ENCODE assay signal across 7 cellular contexts in the genomic region with DNA sequence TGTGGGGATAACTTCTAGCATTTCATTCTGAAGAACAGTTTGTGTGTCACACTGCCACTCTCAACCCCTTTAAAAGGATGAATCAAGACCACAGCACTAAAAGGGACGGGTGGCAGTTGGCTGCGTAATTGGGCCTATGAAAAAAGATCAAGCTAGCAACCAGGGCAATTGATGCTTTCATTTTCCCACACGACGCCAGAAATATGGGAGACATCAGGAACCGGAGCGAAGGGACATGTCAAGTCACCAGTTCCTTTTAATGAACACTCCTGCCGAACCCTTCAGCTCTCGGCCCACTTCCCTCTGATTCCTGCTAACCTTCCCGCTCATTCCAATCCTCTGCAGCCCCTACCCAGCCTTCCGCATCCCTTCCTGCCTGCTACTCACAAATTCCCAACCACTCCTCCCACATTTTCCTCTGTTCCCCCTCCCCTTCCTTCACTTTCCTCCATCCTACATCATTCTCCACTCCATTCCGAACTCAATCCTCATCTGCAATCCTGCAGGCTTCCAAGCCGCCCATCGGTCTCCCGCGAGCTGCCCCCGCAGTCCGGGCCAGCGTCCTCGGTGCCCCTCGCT. TPM values are rescaled to one million over a fixed set of nuclear protein-coding genes. Genes with fewer than 3 reads are reported as not detected.
DNase-seq lines count a peak whose midpoint lies in the region; ATAC-seq, FAIRE-seq and TF ChIP-seq lines count a peak whose summit lies in the region.

No MANE protein-coding gene starts in this region.

- H3K4me3 ChIP-seq in Loucy (ENCODE audit: low read length, poor library complexity, severe bottlenecking) (peak overlapping the region; percentile 99), endothelial cell of umbilical vein (replicated peaks in 1 of 3; ENCODE audit: insufficient read depth in 1 of 3, low read depth in 1 of 3, low read length in 3 of 3) (peak overlapping the region; percentile 77 to 98 (median 78)), testis (peak overlapping the region; percentile 89 to 94)

- POLR2A ChIA-PET in endothelial cell of umbilical vein (lab: Charles Lee), result interaction anchor here (0.6 to 2.7 kb wide), 20 partner anchors 9 to 403 kb away, joined by 3 to 20 read pairs (median 6); a partner anchor contains a TSS

- H3K27ac ChIP-seq in endothelial cell of umbilical vein (ENCODE audit: insufficient read depth, low read depth, low read length) (peak overlapping the region; percentile 64), testis (peak overlapping the region; percentile 90 to 96)

- H3K9ac ChIP-seq in Loucy (ENCODE audit: low read depth, low read length, poor library complexity, severe bottlenecking) (peak overlapping the region; percentile 99), endothelial cell of umbilical vein (replicated peaks; ENCODE audit: extremely low read depth, insufficient read depth, low read length) (peak overlapping the region; percentile 90)

- no peaks in the 10 kb centered on the region for H3K9me2 ChIP-seq in Loucy (replicated peaks; ENCODE audit: low read depth, low read length)

- H2AFZ ChIP-seq in Loucy (ENCODE audit: low read length) (peak overlapping the region; percentile 76), endothelial cell of umbilical vein (ENCODE audit: low read depth, low read length) (peak overlapping the region; percentile 75)

- dilution Hi-C loops in endothelial cell of umbilical vein (cut with MboI; ENCODE audit: extremely low pct_ligation_motif_present, low sequenced_read_pairs), result no loop called here

- H3K9me3 ChIP-seq in Loucy (ENCODE audit: insufficient read depth, low read depth, low read length) (no peaks in the 10 kb centered on the region), endothelial cell of umbilical vein (replicated peaks; ENCODE audit: control insufficient read depth, insufficient read depth, low read length) (no peaks in the 10 kb centered on the region), testis (no peaks in the 10 kb centered on the region)

- no peaks in the 10 kb centered on the region for H3K9me1 ChIP-seq in endothelial cell of umbilical vein (replicated peaks; ENCODE audit: control insufficient read depth, extremely low read depth, insufficient read depth, low read length)

- H3K4me1 ChIP-seq in Loucy (ENCODE audit: insufficient read depth, low read length, poor library complexity, severe bottlenecking) (peaks cover 36% of the 10 kb centered on the region), endothelial cell of umbilical vein (ENCODE audit: control insufficient read depth, extremely low read depth, insufficient read depth, low read length) (peaks cover 12% of the 10 kb centered on the region), testis (peaks cover 27% of the 10 kb centered on the region)

- intact Hi-C loops in endothelial cell of umbilical vein (cut with micrococcal nuclease), result loop anchor here (1.0 to 10.0 kb wide), 6 partner anchors 34 to 318 kb away; a partner anchor contains a TSS
- intact Hi-C loops in testis (cut with DNase I; ENCODE audit: low total_unique reads), result no loop called here

- TF ChIP-seq CTCF in Loucy (conservative IDR thresholded peaks at IDR 0.05; ENCODE audit: low read length) (no peak), endothelial cell of umbilical vein (IDR thresholded peaks at IDR 0.05; ENCODE audit: extremely low read depth in 1 of 2, insufficient read depth in 1 of 2, low read depth in 1 of 2, low read length in 2 of 2) (no peak), mesothelial cell of epicardium (IDR thresholded peaks at IDR 0.05; ENCODE audit: unreplicated experiment) (no peak), testis (IDR thresholded peaks at IDR 0.05) (no peak)

- WGBS in testis, 2 donors, result 0 to 1% methylated on average over 20 of the region's 20 CpGs

- peak; percentile 67 for FAIRE-seq in endothelial cell of umbilical vein (lab: Jason Lieb, UNC)
- no peak for FAIRE-seq in GM12892 (lab: Jason Lieb, UNC)

- TF ChIP-seq POLR2A in endothelial cell of umbilical vein (IDR thresholded peaks at IDR 0.05; ENCODE audit: low read depth, low read length) (no peak), testis (IDR thresholded peaks at IDR 0.05) (no peak), GM12892 (IDR thresholded peaks at IDR 0.05; ENCODE audit: low read depth, low read length) (no peak)

- H3K79me2 ChIP-seq in Loucy (ENCODE audit: insufficient read depth, low read length) (peaks cover 41% of the 10 kb centered on the region), endothelial cell of umbilical vein (ENCODE audit: control insufficient read depth, insufficient read depth, low read length) (peaks cover 43% of the 10 kb centered on the region)

- peak overlapping the region; percentile 87 for H3K27ac Mint-ChIP-seq in mesothelial cell of epicardium

- peaks cover 24% of the 10 kb centered on the region for H4K20me1 ChIP-seq in Loucy (ENCODE audit: insufficient read depth, low read length, poor library complexity, severe bottlenecking)
- H4K20me1 ChIP-seq in endothelial cell of umbilical vein (replicated peaks; ENCODE audit: control insufficient read depth, extremely low read depth, insufficient read depth, low read length), result peaks cover 14% of the 10 kb centered on the region

- no peaks in the 10 kb centered on the region for H3K9me3 Mint-ChIP-seq in mesothelial cell of epicardium

- H3K4me1 Mint-ChIP-seq in mesothelial cell of epicardium, result peaks cover 37% of the 10 kb centered on the region

- DNase-seq in activated CD4-positive, alpha-beta T cell treated with anti-CD3 and anti-CD28 coated beads, Interleukin-2, amount 50 U/mL, for 4 hours, result peak; percentile 2 to 3
- DNase-seq in endothelial cell of umbilical vein (ENCODE audit: low read depth, low spot score), result peak; percentile 60
- DNase-seq in mesothelial cell of epicardium (ENCODE audit: low spot score in 2 of 2, unreplicated experiment in 2 of 2), result peak in 1 of 2 experiments; percentile 41
- DNase-seq in testis, result peak; percentile 34
- DNase-seq in GM12892 (ENCODE audit: insufficient read length), result no peak

- peaks cover 7% of the 10 kb centered on the region for H3K36me3 Mint-ChIP-seq in mesothelial cell of epicardium

- H3K36me3 ChIP-seq in Loucy (ENCODE audit: insufficient read depth, low read length) (no peaks in the 10 kb centered on the region), endothelial cell of umbilical vein (ENCODE audit: control insufficient read depth in 2 of 2, extremely low read depth in 1 of 2, insufficient read depth in 2 of 2, low read length in 2 of 2) (no peaks in the 10 kb centered on the region), testis (ENCODE audit: low read depth, missing control alignments) (no peaks in the 10 kb centered on the region)

- peaks cover 5% of the 10 kb centered on the region for H3K27me3 ChIP-seq in Loucy (ENCODE audit: insufficient read depth, low read length, poor library complexity, severe bottlenecking)
- no peaks in the 10 kb centered on the region for H3K27me3 ChIP-seq in endothelial cell of umbilical vein (ENCODE audit: control insufficient read depth in 2 of 2, insufficient read depth in 2 of 2, low read length in 2 of 2)
- no peaks in the 10 kb centered on the region for H3K27me3 ChIP-seq in testis

- peak overlapping the region; percentile 91 for H3K4me3 Mint-ChIP-seq in mesothelial cell of epicardium

- H3F3A ChIP-seq in Loucy (ENCODE audit: low read depth), result peaks cover 4% of the 10 kb centered on the region; the same call in 1 of the 2 replicates

- H3K27me3 Mint-ChIP-seq in mesothelial cell of epicardium (ENCODE audit: low read depth), result no peaks in the 10 kb centered on the region

- peak; percentile 6 for ATAC-seq in GM18511 (IDR thresholded peaks at IDR 0.05; ENCODE audit: unreplicated experiment)

- H3K4me2 ChIP-seq in Loucy (ENCODE audit: low read depth, low read length, poor library complexity, severe bottlenecking) (peak overlapping the region; percentile 97), endothelial cell of umbilical vein (ENCODE audit: insufficient read depth, low read length) (peak overlapping the region; percentile 95)

- CTCF ChIA-PET in endothelial cell of umbilical vein (lab: Charles Lee), result interaction anchor here (0.6 to 1.7 kb wide), 6 partner anchors 97 to 603 kb away, joined by 3 to 8 read pairs (median 4); a partner anchor contains a TSS

- no TSS peak for BruUV-seq in endothelial cell of umbilical vein (replicated peaks; lab: Mats Ljungman, UMichigan)

RNA-seq across cellular contexts. Expression of a gene that starts 0.7 kb away (rescaled TPM):
- total RNA-seq in endothelial cell of umbilical vein (42.1 and 49.7 TPM in 2 replicates), mesothelial cell of epicardium (47.1 to 50.5 TPM (median 49.0 TPM) in 3 replicates), testis (10 to 100 TPM; 67.6 to 85.3 TPM)
- polyA plus RNA-seq in endothelial cell of umbilical vein (23.3 and 24.2 TPM in 2 replicates), testis (ENCODE audit: insufficient read depth, low read depth, low replicate concordance) (74.8 TPM)
- 22.8 and 26.9 TPM in 2 replicates for polyA plus RNA-seq in endothelial cell of umbilical vein (2011; cell fraction: cytosol; rRNA removed)
- 55.3 and 61.4 TPM in 2 replicates for polyA plus RNA-seq in endothelial cell of umbilical vein (2011; cell fraction: nucleus; rRNA removed)
- polyA plus RNA-seq in endothelial cell of umbilical vein (2012), result 28.6 and 31.6 TPM in 2 replicates
- polyA minus RNA-seq in endothelial cell of umbilical vein, result 36.2 and 43.2 TPM in 2 replicates
- 11.4 TPM for polyA minus RNA-seq in endothelial cell of umbilical vein (2011; cell fraction: cytosol; rRNA and poly(A)+ RNA removed)
- polyA minus RNA-seq in endothelial cell of umbilical vein (2011; cell fraction: nucleus; rRNA and poly(A)+ RNA removed), result 22.7 and 26.8 TPM in 2 replicates
- polyA plus RNA-seq in GM12892 (2012; ENCODE audit: missing spikeins), result 8.4 TPM

RNA-seq across cellular contexts. Expression of a gene that starts 34.5 kb away (rescaled TPM):
- total RNA-seq in endothelial cell of umbilical vein (33.8 and 38.9 TPM in 2 replicates), mesothelial cell of epicardium (71.8 to 77.0 TPM (median 74.4 TPM) in 3 replicates), testis (10 to 100 TPM; 72.7 to 75.3 TPM)
- polyA plus RNA-seq in endothelial cell of umbilical vein (43.4 and 47.7 TPM in 2 replicates), testis (ENCODE audit: insufficient read depth, low read depth, low replicate concordance) (61.2 TPM)
- polyA plus RNA-seq in endothelial cell of umbilical vein (2011; cell fraction: cytosol; rRNA removed), result 37.7 and 38.0 TPM in 2 replicates
- polyA plus RNA-seq in endothelial cell of umbilical vein (2011; cell fraction: nucleus; rRNA removed), result 96.6 and 109 TPM in 2 replicates
- polyA plus RNA-seq in endothelial cell of umbilical vein (2012), result 35.0 and 46.4 TPM in 2 replicates
- 53.0 and 53.4 TPM in 2 replicates for polyA minus RNA-seq in endothelial cell of umbilical vein
- polyA minus RNA-seq in endothelial cell of umbilical vein (2011; cell fraction: cytosol; rRNA and poly(A)+ RNA removed), result 47.4 TPM
- 31.0 and 47.6 TPM in 2 replicates for polyA minus RNA-seq in endothelial cell of umbilical vein (2011; cell fraction: nucleus; rRNA and poly(A)+ RNA removed)
- polyA plus RNA-seq in GM12892 (2012; ENCODE audit: missing spikeins), result 76.5 TPM

RNA-seq across cellular contexts. Expression of a gene that starts 56.5 kb away (rescaled TPM):
- total RNA-seq in endothelial cell of umbilical vein (41.1 and 56.4 TPM in 2 replicates), mesothelial cell of epicardium (112 to 123 TPM (median 117 TPM) in 3 replicates), testis (10 to 100 TPM; 63.4 to 66.5 TPM)
- polyA plus RNA-seq in endothelial cell of umbilical vein (42.3 and 47.5 TPM in 2 replicates), testis (ENCODE audit: insufficient read depth, low read depth, low replicate concordance) (42.9 TPM)
- 19.8 and 21.3 TPM in 2 replicates for polyA plus RNA-seq in endothelial cell of umbilical vein (2011; cell fraction: cytosol; rRNA removed)
- polyA plus RNA-seq in endothelial cell of umbilical vein (2011; cell fraction: nucleus; rRNA removed), result 92.9 and 102 TPM in 2 replicates
- 37.9 and 41.6 TPM in 2 replicates for polyA plus RNA-seq in endothelial cell of umbilical vein (2012)
- 152 and 194 TPM in 2 replicates for polyA minus RNA-seq in endothelial cell of umbilical vein
- polyA minus RNA-seq in endothelial cell of umbilical vein (2011; cell fraction: cytosol; rRNA and poly(A)+ RNA removed), result 35.7 TPM
- 56.1 and 72.3 TPM in 2 replicates for polyA minus RNA-seq in endothelial cell of umbilical vein (2011; cell fraction: nucleus; rRNA and poly(A)+ RNA removed)
- polyA plus RNA-seq in GM12892 (2012; ENCODE audit: missing spikeins), result 13.7 TPM
